In genomic region chr2:236172238-236172865, GRCh38 we compare ENCODE assay signal across 1 cellular context.
TF ChIP-seq lines count a peak whose summit lies in the region.

No MANE protein-coding gene starts in this region.

TF ChIP-seq in endothelial cell of umbilical vein, 7 proteins besides CTCF, POLR2A, EP300 and RAD21:
- TF ChIP-seq MAX (IDR thresholded peaks at IDR 0.05; ENCODE audit: insufficient read depth, insufficient read length) (no peak), MYC (IDR thresholded peaks at IDR 0.05; ENCODE audit: low read depth, low read length) (no peak), POLR2AphosphoS5 (IDR thresholded peaks at IDR 0.05; ENCODE audit: insufficient read depth, low read depth, low read length) (no peak), GATA2 (IDR thresholded peaks at IDR 0.05; ENCODE audit: insufficient read depth, insufficient read length, low read depth, low read length) (no peak), EZH2 (IDR thresholded peaks at IDR 0.05; ENCODE audit: borderline replicate concordance, low read depth, low read length, severe bottlenecking) (peak; percentile 7), JUN (IDR thresholded peaks at IDR 0.05; ENCODE audit: borderline replicate concordance, insufficient read depth, insufficient read length, low read depth) (no peak), FOS (IDR thresholded peaks at IDR 0.05; ENCODE audit: borderline replicate concordance, insufficient read depth, low read length) (no peak)
TF ChIP-seq in endothelial cell of umbilical vein: peak in this region for 1.
